In genomic region chrX:44011505-44011904, GRCh38 we compare ENCODE assay signal across 18 cellular contexts. TPM values are rescaled to one million over a fixed set of nuclear protein-coding genes. Genes with fewer than 3 reads are reported as not detected.
"Had no signal": no experiment of that assay in that cellular context is flagged by ENCODE, and none has a peak within 500 bp of the region (broad histone marks: within the 10 kb centered on the region; RNA-seq: fewer than 3 reads in every experiment).

No MANE protein-coding gene starts in this region.

- H3K27ac Mint-ChIP-seq: activated CD4-positive, alpha-beta T cell treated with anti-CD3 and anti-CD28 coated beads, Interleukin-2, amount 10 ng/mL, durations not matched to agents 7 days and 5 days; activated CD8-positive, alpha-beta T cell treated with anti-CD3 and anti-CD28 coated beads, Interleukin-2, amount 10 ng/mL, durations not matched to agents 7 days and 5 days; activated naive CD4-positive, alpha-beta T cell treated with anti-CD3 and anti-CD28 coated beads for 36 hours; brain; nephron progenitor cell had no signal

- H3K27me3 Mint-ChIP-seq: activated CD4-positive, alpha-beta T cell treated with anti-CD3 and anti-CD28 coated beads, Interleukin-2, amount 10 ng/mL, durations not matched to agents 7 days and 5 days; brain had no signal

- H3K4me3 ChIP-seq: dorsolateral prefrontal cortex had no signal

- H3K36me3 Mint-ChIP-seq: brain had no signal

- DNase-seq: activated CD4-positive, alpha-beta T cell treated with anti-CD3 and anti-CD28 coated beads, Interleukin-2, amount 10 ng/mL, durations not matched to agents 7 days and 5 days; activated CD8-positive, alpha-beta T cell treated with anti-CD3 and anti-CD28 coated beads, Interleukin-2, amount 10 ng/mL, durations not matched to agents 7 days and 5 days; activated naive CD4-positive, alpha-beta T cell treated with anti-CD3 and anti-CD28 coated beads for 36 hours; activated T-cell treated with anti-CD3 and anti-CD28 coated beads, Interleukin-2, amount 50 U/mL, for 4 hours; caudate nucleus; dorsolateral prefrontal cortex; hippocampal formation; kidney; midbrain; nephron progenitor cell; occipital lobe; posterior cingulate gyrus; retina; stimulated activated naive CD4-positive, alpha-beta T cell; T-helper 9 cell had no signal

- ATAC-seq: activated CD8-positive, alpha-beta T cell treated with anti-CD3 and anti-CD28 coated beads, Interleukin-2, amount 10 ng/mL, durations not matched to agents 7 days and 5 days; activated T-cell treated with anti-CD3 and anti-CD28 coated beads, Interleukin-2, amount 50 U/mL, for 4 hours; left lobe of liver had no signal

- H3K4me3 Mint-ChIP-seq: activated CD4-positive, alpha-beta T cell treated with anti-CD3 and anti-CD28 coated beads, Interleukin-2, amount 10 ng/mL, durations not matched to agents 7 days and 5 days; activated CD8-positive, alpha-beta T cell treated with anti-CD3 and anti-CD28 coated beads, Interleukin-2, amount 10 ng/mL, durations not matched to agents 7 days and 5 days; activated naive CD4-positive, alpha-beta T cell treated with anti-CD3 and anti-CD28 coated beads for 36 hours; activated T-cell treated with anti-CD3 and anti-CD28 coated beads, Interleukin-2, amount 50 U/mL, for 4 hours; brain; nephron progenitor cell had no signal

- H3K27ac ChIP-seq: dorsolateral prefrontal cortex had no signal

- H3K4me1 Mint-ChIP-seq: brain, nephron progenitor cell had no signal

- H3K9me3 Mint-ChIP-seq: activated CD4-positive, alpha-beta T cell treated with anti-CD3 and anti-CD28 coated beads, Interleukin-2, amount 10 ng/mL, durations not matched to agents 7 days and 5 days; activated naive CD4-positive, alpha-beta T cell treated with anti-CD3 and anti-CD28 coated beads for 36 hours; activated T-cell treated with anti-CD3 and anti-CD28 coated beads, Interleukin-2, amount 50 U/mL, for 4 hours had no signal

RNA-seq across cellular contexts. Expression of gene NDP, which starts 38.3 kb away (rescaled TPM):
- total RNA-seq: activated CD4-positive, alpha-beta T cell treated with anti-CD3 and anti-CD28 coated beads, Interleukin-2, amount 10 ng/mL, durations not matched to agents 7 days and 5 days; activated CD8-positive, alpha-beta T cell treated with anti-CD3 and anti-CD28 coated beads, Interleukin-2, amount 10 ng/mL, durations not matched to agents 7 days and 5 days; activated naive CD4-positive, alpha-beta T cell treated with anti-CD3 and anti-CD28 coated beads for 36 hours; activated T-cell treated with anti-CD3 and anti-CD28 coated beads, Interleukin-2, amount 50 U/mL, for 4 hours; kidney; left lobe of liver; lung microvascular endothelial cell had no signal
